8 cellular contexts compared by ENCODE assay signal in genomic region chr17:44970136-44970737, GRCh38. TPM values are rescaled to one million over a fixed set of nuclear protein-coding genes. Genes with fewer than 3 reads are reported as not detected.
DNase-seq lines count a peak whose midpoint lies in the region; ATAC-seq and TF ChIP-seq lines count a peak whose summit lies in the region.

No MANE protein-coding gene starts in this region.

- H3K27ac ChIP-seq in brain microvascular endothelial cell = no peak overlapping the region
- H3K27ac ChIP-seq in suprapubic skin = no peak overlapping the region

- TF ChIP-seq POLR2A in suprapubic skin (IDR thresholded peaks at IDR 0.05) = no peak

- DNase-seq in Caki2 (ENCODE audit: low read depth) (peak; percentile 65), M059J (ENCODE audit: low read depth) (peak; percentile 68), brain microvascular endothelial cell (no peak), kidney epithelial cell (ENCODE audit: low read depth) (no peak), suprapubic skin (ENCODE audit: low spot score in 2 of 2) (no peak), amniotic stem cell (lab: John Stamatoyannopoulos, UW) (no peak), DMS153 treated with DMSO at 0.1 percent for 48 hours (lab: John Stamatoyannopoulos, UW; ENCODE audit: unreplicated experiment) (no peak)

- peaks cover 36% of the 10 kb centered on the region for H3K4me1 ChIP-seq in suprapubic skin

- in situ Hi-C loops in Caki2 (cut with HindIII; ENCODE audit: low pct_unique_long_range_greater_than_20kb, low sequenced_read_pairs) = no loop called here
- in situ Hi-C loops in brain microvascular endothelial cell (cut with HindIII; ENCODE audit: low pct_ligation_motif_present, low sequenced_read_pairs) = no loop called here

- H3K4me3 ChIP-seq in brain microvascular endothelial cell (ENCODE audit: low read depth, low read length) (peak overlapping the region; percentile 49), kidney epithelial cell (ENCODE audit: low read depth, low read length) (peak overlapping the region; percentile 24), suprapubic skin (peak overlapping the region; percentile 49)

- no peaks in the 10 kb centered on the region for H3K9me3 ChIP-seq in suprapubic skin

- ATAC-seq in HG02763 (IDR thresholded peaks at IDR 0.05; ENCODE audit: unreplicated experiment) = no peak

- H3K36me3 ChIP-seq in brain microvascular endothelial cell (replicated peaks) = no peaks in the 10 kb centered on the region
- no peaks in the 10 kb centered on the region for H3K36me3 ChIP-seq in kidney epithelial cell (ENCODE audit: control insufficient read depth, insufficient read depth, low read length)
- H3K36me3 ChIP-seq in suprapubic skin = no peaks in the 10 kb centered on the region

- 8% methylated on average over 14 of the region's 55 CpGs for WGBS in suprapubic skin

- no peak for TF ChIP-seq EP300 in suprapubic skin (IDR thresholded peaks at IDR 0.05)

- H3K27me3 ChIP-seq in brain microvascular endothelial cell (replicated peaks) (peaks cover 39% of the 10 kb centered on the region), kidney epithelial cell (ENCODE audit: control insufficient read depth, insufficient read depth, low read length) (peaks cover 42% of the 10 kb centered on the region), suprapubic skin (peaks cover 49% of the 10 kb centered on the region)

- no peak for TF ChIP-seq CTCF in brain microvascular endothelial cell (IDR thresholded peaks at IDR 0.05; ENCODE audit: low read depth, low read length, missing control alignments)
- no peak for TF ChIP-seq CTCF in kidney epithelial cell (IDR thresholded peaks at IDR 0.05; ENCODE audit: insufficient read depth, low read length, poor library complexity, severe bottlenecking)
- TF ChIP-seq CTCF in suprapubic skin (IDR thresholded peaks at IDR 0.05) = no peak

RNA-seq across cellular contexts. Expression of gene C1QL1, which starts 2.1 kb away (rescaled TPM):
- total RNA-seq in Caki2 (2014; rRNA removed; shearing (Covaris generic); ENCODE audit: low replicate concordance) = 10.9 and 12.5 TPM in 2 replicates
- 14.7 and 21.4 TPM in 2 replicates for total RNA-seq in M059J (2014; rRNA removed; shearing (Covaris generic))
- total RNA-seq in kidney epithelial cell = 0.08 TPM in 1 of 2 replicates, not detected in the other
- not detected for total RNA-seq in suprapubic skin

RNA-seq across cellular contexts. Expression of gene KIF18B, which starts 22.7 kb away (rescaled TPM):
- 21.2 and 21.7 TPM in 2 replicates for total RNA-seq in Caki2 (2014; rRNA removed; shearing (Covaris generic); ENCODE audit: low replicate concordance)
- 4.9 and 10.6 TPM in 2 replicates for total RNA-seq in M059J (2014; rRNA removed; shearing (Covaris generic))
- 1.4 and 2.8 TPM in 2 replicates for total RNA-seq in kidney epithelial cell
- total RNA-seq in suprapubic skin = 1 to 10 TPM; 2.0 to 4.0 (median 2.8) TPM

RNA-seq across cellular contexts. Expression of gene GFAP, which starts 54.9 kb away (rescaled TPM):
- not detected in 2 replicates for total RNA-seq in Caki2 (2014; rRNA removed; shearing (Covaris generic); ENCODE audit: low replicate concordance)
- not detected in 2 replicates for total RNA-seq in M059J (2014; rRNA removed; shearing (Covaris generic))
- total RNA-seq in kidney epithelial cell (not detected in 2 replicates), suprapubic skin (1 to 10 TPM in 1 of 4 donors, under 1 TPM in 1, not detected in 2; 0.72 to 5.9 TPM)

Comparison
In these comparisons a context has a peak if more than half of its experiments do, and no peak if none do; other contexts are left out.
1. DNase-seq: peak in Caki2 (single experiment) and M059J (single experiment); none in brain microvascular endothelial cell (single experiment), kidney epithelial cell (single experiment), suprapubic skin (0 of 2), amniotic stem cell (single experiment) and DMS153 treated with DMSO at 0.1 percent for 48 hours (single experiment).
2. Peak in every context shown above with its lines, with median percentiles within 50 percentile points of each other: H3K4me3 ChIP-seq.